ENCODE assay signal across 11 cellular contexts in the genomic region with DNA sequence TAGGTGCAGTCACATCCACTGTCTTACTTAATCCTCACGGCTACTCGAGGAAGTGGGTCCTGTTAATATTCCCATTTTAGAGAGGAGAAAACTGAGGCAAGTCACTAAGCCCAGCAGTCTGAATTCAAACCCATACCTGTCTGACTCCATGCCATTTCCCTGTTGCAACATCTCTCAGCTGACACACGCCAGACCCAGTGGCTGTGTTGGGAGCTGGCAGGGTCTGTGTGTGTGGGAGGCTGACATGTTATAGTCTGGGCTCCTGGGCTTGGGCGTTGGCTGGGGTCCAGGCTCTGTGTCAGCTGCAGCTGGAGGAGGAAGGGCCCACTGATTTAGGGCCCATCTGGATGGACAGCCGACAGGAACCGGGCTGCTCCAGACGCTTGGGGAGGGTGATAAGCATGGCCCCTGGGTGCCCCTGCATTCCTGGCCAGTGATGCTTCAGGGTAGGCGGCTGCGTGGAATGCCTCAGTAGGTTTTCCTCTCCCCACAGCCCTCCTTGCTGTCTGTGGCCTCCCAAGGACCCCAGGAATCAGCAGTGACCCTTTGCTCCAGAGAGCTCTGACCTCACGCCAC.
DNase-seq lines count a peak whose midpoint lies in the region; ATAC-seq, FAIRE-seq and TF ChIP-seq lines count a peak whose summit lies in the region.
"Had no signal": no experiment of that assay in that cellular context is flagged by ENCODE, and none has a peak within 500 bp of the region (broad histone marks: within the 10 kb centered on the region; RNA-seq: fewer than 3 reads in every experiment).

No MANE protein-coding gene starts in this region.

- H3K79me2 ChIP-seq in astrocyte (ENCODE audit: insufficient read depth, low read length) = no peaks in the 10 kb centered on the region

- CTCF ChIA-PET in CD4-positive, alpha-beta memory T cell (lab: Charles Lee; ENCODE audit: partially characterized antibody) = no interaction called here

- intact Hi-C loops in CD4-positive, alpha-beta memory T cell (cut with micrococcal nuclease) = no loop called here
- intact Hi-C loops in activated T-helper 1 cell treated with anti-CD3 and anti-CD28 coated beads, Interleukin-12 subunit alpha, Interleukin-12 subunit beta, Interleukin-2, Interleukin-4 antibody, amounts not matched to agents 30 ng/mL and 10 ng/mL and 1 ng/mL, durations not matched to agents 14 hours and 24 hours and 36 hours (cut with micrococcal nuclease) = no loop called here

- H3K4me3 ChIP-seq in astrocyte (ENCODE audit: insufficient read depth, low read depth, low read length) = no peak overlapping the region
- H3K4me3 ChIP-seq in CD4-positive, alpha-beta memory T cell (ENCODE audit: low read length in 2 of 2) = no peak overlapping the region
- H3K4me3 ChIP-seq: breast epithelium, transverse colon had no signal

- no peaks in the 10 kb centered on the region for H3K9me3 ChIP-seq in astrocyte (ENCODE audit: insufficient read depth, low read depth, low read length)
- H3K9me3 ChIP-seq in CD4-positive, alpha-beta memory T cell (ENCODE audit: control insufficient read depth in 1 of 2, low read length in 2 of 2) = no peaks in the 10 kb centered on the region
- H3K9me3 ChIP-seq: breast epithelium, transverse colon had no signal

- no peaks in the 10 kb centered on the region for H4K20me1 ChIP-seq in astrocyte (ENCODE audit: insufficient read depth, low read length)

- H3K9ac ChIP-seq in astrocyte (ENCODE audit: low read length) = peak overlapping the region; percentile 76

- peak overlapping the region; percentile 95 for H3K27ac Mint-ChIP-seq in astrocyte (ENCODE audit: unreplicated experiment)
- no peak overlapping the region for H3K27ac Mint-ChIP-seq in stimulated activated effector memory CD8-positive, alpha-beta T cell treated with anti-CD3 and anti-CD28 coated beads, Interleukin-12 subunit alpha, Interleukin-12 subunit beta, amount 100 ng/mL, for 72 hours
- H3K27ac Mint-ChIP-seq in CD4-positive, alpha-beta memory T cell = no peak overlapping the region
- no peak overlapping the region for H3K27ac Mint-ChIP-seq in activated T-helper 1 cell treated with anti-CD3 and anti-CD28 coated beads, Interleukin-12 subunit alpha, Interleukin-12 subunit beta, Interleukin-2, Interleukin-4 antibody, amounts not matched to agents 30 ng/mL and 10 ng/mL and 1 ng/mL, durations not matched to agents 14 hours and 24 hours and 36 hours
- H3K27ac Mint-ChIP-seq: T-cell had no signal

- H3K4me1 Mint-ChIP-seq in astrocyte (ENCODE audit: low read depth, unreplicated experiment) = peaks cover 25% of the 10 kb centered on the region
- no peaks in the 10 kb centered on the region for H3K4me1 Mint-ChIP-seq in stimulated activated effector memory CD8-positive, alpha-beta T cell treated with anti-CD3 and anti-CD28 coated beads, Interleukin-12 subunit alpha, Interleukin-12 subunit beta, amount 100 ng/mL, for 72 hours
- no peaks in the 10 kb centered on the region for H3K4me1 Mint-ChIP-seq in CD4-positive, alpha-beta memory T cell
- no peaks in the 10 kb centered on the region for H3K4me1 Mint-ChIP-seq in activated T-helper 1 cell treated with anti-CD3 and anti-CD28 coated beads, Interleukin-12 subunit alpha, Interleukin-12 subunit beta, Interleukin-2, Interleukin-4 antibody, amounts not matched to agents 30 ng/mL and 10 ng/mL and 1 ng/mL, durations not matched to agents 14 hours and 24 hours and 36 hours (ENCODE audit: low read depth)
- H3K4me1 Mint-ChIP-seq: T-cell had no signal

- H2AFZ ChIP-seq in astrocyte (ENCODE audit: low read depth, low read length) = no peak overlapping the region

- peaks cover 3% of the 10 kb centered on the region for H3K9me3 Mint-ChIP-seq in astrocyte (ENCODE audit: unreplicated experiment)
- no peaks in the 10 kb centered on the region for H3K9me3 Mint-ChIP-seq in stimulated activated effector memory CD8-positive, alpha-beta T cell treated with anti-CD3 and anti-CD28 coated beads, Interleukin-12 subunit alpha, Interleukin-12 subunit beta, amount 100 ng/mL, for 72 hours
- peaks cover 0 to 11% (median 0%) of the 10 kb centered on the region in 8 donors for H3K9me3 Mint-ChIP-seq in CD4-positive, alpha-beta memory T cell
- H3K9me3 Mint-ChIP-seq in activated T-helper 1 cell treated with anti-CD3 and anti-CD28 coated beads, Interleukin-12 subunit alpha, Interleukin-12 subunit beta, Interleukin-2, Interleukin-4 antibody, amounts not matched to agents 30 ng/mL and 10 ng/mL and 1 ng/mL, durations not matched to agents 14 hours and 24 hours and 36 hours = no peaks in the 10 kb centered on the region
- H3K9me3 Mint-ChIP-seq: T-cell had no signal

- no peak for TF ChIP-seq CTCF in astrocyte (IDR thresholded peaks at IDR 0.05; ENCODE audit: insufficient read depth, low read depth, low read length)

- peak; percentile 81 for FAIRE-seq in astrocyte (lab: Jason Lieb, UNC)

- H3K27me3 ChIP-seq in astrocyte (ENCODE audit: insufficient read depth, low read length) = no peaks in the 10 kb centered on the region
- no peaks in the 10 kb centered on the region for H3K27me3 ChIP-seq in CD4-positive, alpha-beta memory T cell (ENCODE audit: insufficient read depth, low read length)

- no peak overlapping the region for H3K4me3 Mint-ChIP-seq in astrocyte (ENCODE audit: unreplicated experiment)
- H3K4me3 Mint-ChIP-seq in stimulated activated effector memory CD8-positive, alpha-beta T cell treated with anti-CD3 and anti-CD28 coated beads, Interleukin-12 subunit alpha, Interleukin-12 subunit beta, amount 100 ng/mL, for 72 hours = no peak overlapping the region
- H3K4me3 Mint-ChIP-seq in CD4-positive, alpha-beta memory T cell = no peak overlapping the region
- H3K4me3 Mint-ChIP-seq in activated T-helper 1 cell treated with anti-CD3 and anti-CD28 coated beads, Interleukin-12 subunit alpha, Interleukin-12 subunit beta, Interleukin-2, Interleukin-4 antibody, amounts not matched to agents 30 ng/mL and 10 ng/mL and 1 ng/mL, durations not matched to agents 14 hours and 24 hours and 36 hours = no peak overlapping the region
- H3K4me3 Mint-ChIP-seq: T-cell had no signal

- peak overlapping the region; percentile 54 for H3K4me2 ChIP-seq in astrocyte (ENCODE audit: low read length)

- POLR2A ChIA-PET in CD4-positive, alpha-beta memory T cell (lab: Charles Lee; ENCODE audit: partially characterized antibody) = no interaction called here

- peaks cover 2% of the 10 kb centered on the region for H3K36me3 Mint-ChIP-seq in astrocyte (ENCODE audit: low read depth, unreplicated experiment)
- no peaks in the 10 kb centered on the region for H3K36me3 Mint-ChIP-seq in stimulated activated effector memory CD8-positive, alpha-beta T cell treated with anti-CD3 and anti-CD28 coated beads, Interleukin-12 subunit alpha, Interleukin-12 subunit beta, amount 100 ng/mL, for 72 hours
- no peaks in the 10 kb centered on the region for H3K36me3 Mint-ChIP-seq in CD4-positive, alpha-beta memory T cell
- H3K36me3 Mint-ChIP-seq in activated T-helper 1 cell treated with anti-CD3 and anti-CD28 coated beads, Interleukin-12 subunit alpha, Interleukin-12 subunit beta, Interleukin-2, Interleukin-4 antibody, amounts not matched to agents 30 ng/mL and 10 ng/mL and 1 ng/mL, durations not matched to agents 14 hours and 24 hours and 36 hours (ENCODE audit: low read depth) = no peaks in the 10 kb centered on the region
- H3K36me3 Mint-ChIP-seq: T-cell had no signal

- peaks cover 29% of the 10 kb centered on the region for H3K4me1 ChIP-seq in astrocyte (ENCODE audit: insufficient read depth, low read length)
- H3K4me1 ChIP-seq in CD4-positive, alpha-beta memory T cell (ENCODE audit: insufficient read depth, low read length) = no peaks in the 10 kb centered on the region
- H3K4me1 ChIP-seq: breast epithelium, transverse colon had no signal

- DNase-seq in HS-5 (ENCODE audit: low read depth) (peak; percentile 81), astrocyte (ENCODE audit: low read depth) (peak; percentile 100), iPS-NIHi11 (ENCODE audit: low spot score) (peak; percentile 18), middle frontal gyrus (ENCODE audit: extremely low spot score, low spot score) (no peak)
- no peak for DNase-seq in stimulated activated effector memory CD8-positive, alpha-beta T cell treated with anti-CD3 and anti-CD28 coated beads, Interleukin-12 subunit alpha, Interleukin-12 subunit beta, amount 100 ng/mL, for 72 hours (ENCODE audit: low spot score in 2 of 2)
- no peak for DNase-seq in activated CD8-positive, alpha-beta memory T cell treated with anti-CD3 and anti-CD28 coated beads, Interleukin-2, amount 50 U/mL, for 4 hours
- DNase-seq in CD4-positive, alpha-beta memory T cell = no peak
- no peak for DNase-seq in activated T-helper 1 cell treated with anti-CD3 and anti-CD28 coated beads, Interleukin-12 subunit alpha, Interleukin-12 subunit beta, Interleukin-2, Interleukin-4 antibody, amounts not matched to agents 30 ng/mL and 10 ng/mL and 1 ng/mL, durations not matched to agents 14 hours and 24 hours and 36 hours (ENCODE audit: low spot score)
- DNase-seq: T-cell, transverse colon had no signal

- H3K36me3 ChIP-seq in astrocyte (ENCODE audit: insufficient read depth, low read length) = no peaks in the 10 kb centered on the region
- H3K36me3 ChIP-seq in CD4-positive, alpha-beta memory T cell (ENCODE audit: insufficient read depth, low read length) = no peaks in the 10 kb centered on the region
- H3K36me3 ChIP-seq: breast epithelium, transverse colon had no signal

- peak overlapping the region; percentile 96 for H3K27ac ChIP-seq in astrocyte (ENCODE audit: low read depth, low read length)
- H3K27ac ChIP-seq in CD4-positive, alpha-beta memory T cell (ENCODE audit: low read depth, low read length) = no peak overlapping the region
- H3K27ac ChIP-seq: breast epithelium, transverse colon had no signal

- ATAC-seq in stimulated activated effector memory CD8-positive, alpha-beta T cell treated with anti-CD3 and anti-CD28 coated beads, Interleukin-12 subunit alpha, Interleukin-12 subunit beta, amount 100 ng/mL, for 72 hours = peak; percentile 38
- ATAC-seq: T-cell had no signal

- no peaks in the 10 kb centered on the region for H3K27me3 Mint-ChIP-seq in astrocyte (ENCODE audit: low read depth, unreplicated experiment)
- peaks cover 0 to 3% of the 10 kb centered on the region in 2 donors for H3K27me3 Mint-ChIP-seq in CD4-positive, alpha-beta memory T cell
- no peaks in the 10 kb centered on the region for H3K27me3 Mint-ChIP-seq in activated T-helper 1 cell treated with anti-CD3 and anti-CD28 coated beads, Interleukin-12 subunit alpha, Interleukin-12 subunit beta, Interleukin-2, Interleukin-4 antibody, amounts not matched to agents 30 ng/mL and 10 ng/mL and 1 ng/mL, durations not matched to agents 14 hours and 24 hours and 36 hours (ENCODE audit: insufficient read depth)

Comparison
In these comparisons a context has a peak if more than half of its experiments do, and no peak if none do; other contexts are left out.
1. DNase-seq: peak in HS-5 (single experiment), astrocyte (single experiment) and iPS-NIHi11 (single experiment); none in stimulated activated effector memory CD8-positive, alpha-beta T cell treated with anti-CD3 and anti-CD28 coated beads, Interleukin-12 subunit alpha, Interleukin-12 subunit beta, amount 100 ng/mL, for 72 hours (0 of 2), activated CD8-positive, alpha-beta memory T cell treated with anti-CD3 and anti-CD28 coated beads, Interleukin-2, amount 50 U/mL, for 4 hours (single experiment), middle frontal gyrus (single experiment), CD4-positive, alpha-beta memory T cell (0 of 5) and activated T-helper 1 cell treated with anti-CD3 and anti-CD28 coated beads, Interleukin-12 subunit alpha, Interleukin-12 subunit beta, Interleukin-2, Interleukin-4 antibody, amounts not matched to agents 30 ng/mL and 10 ng/mL and 1 ng/mL, durations not matched to agents 14 hours and 24 hours and 36 hours (single experiment).